Comparison of ENCODE assay signal across 15 cellular contexts in the genomic region with DNA sequence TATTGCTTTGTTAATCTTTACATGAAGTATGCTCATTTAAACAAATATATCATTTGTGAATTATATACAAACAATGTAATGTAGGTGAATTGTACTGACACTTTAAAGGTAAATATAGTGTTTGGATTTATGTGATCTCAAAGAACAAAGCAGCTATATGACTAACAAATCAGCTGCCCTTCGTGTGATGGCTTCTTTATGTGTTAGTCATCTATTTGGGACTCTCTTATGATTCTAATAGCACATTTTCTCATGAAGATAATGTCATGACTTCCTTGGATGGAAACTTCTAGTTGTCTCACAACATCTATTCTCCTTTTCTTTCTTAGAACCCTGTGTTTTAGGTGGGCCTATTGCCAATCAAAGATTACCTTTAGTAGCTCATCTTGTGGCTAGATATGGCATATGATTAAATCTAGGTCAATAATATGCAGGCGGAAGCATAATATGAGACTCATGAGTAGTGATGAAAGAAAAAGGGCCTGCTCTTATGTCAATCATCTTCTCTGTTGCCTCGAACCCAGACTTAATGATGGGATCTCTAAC. TPM values are rescaled to one million over a fixed set of nuclear protein-coding genes. Genes with fewer than 3 reads are reported as not detected.
DNase-seq lines count a peak whose midpoint lies in the region; ATAC-seq and TF ChIP-seq lines count a peak whose summit lies in the region.
"Had no signal": no experiment of that assay in that cellular context is flagged by ENCODE, and none has a peak within 500 bp of the region (broad histone marks: within the 10 kb centered on the region; RNA-seq: fewer than 3 reads in every experiment).

No MANE protein-coding gene starts in this region.

- H3K27ac Mint-ChIP-seq in endodermal cell (no peak overlapping the region), WTC11 (no peak overlapping the region)
- H3K27ac Mint-ChIP-seq: HFFc6 had no signal

- H3K4me1 Mint-ChIP-seq in endodermal cell (no peaks in the 10 kb centered on the region), WTC11 (no peaks in the 10 kb centered on the region)

- H3K36me3 ChIP-seq in endodermal cell (ENCODE audit: control insufficient read depth, insufficient read depth, low read length): no peaks in the 10 kb centered on the region
- H3K36me3 ChIP-seq: heart left ventricle, left ventricle myocardium inferior had no signal

- DNase-seq in EL: peak; percentile 13
- peak; percentile 73 for DNase-seq in M059J (ENCODE audit: low read depth)
- DNase-seq in choroid plexus epithelial cell (ENCODE audit: low read depth): peak; percentile 57
- DNase-seq in myocyte (ENCODE audit: low read depth): peak; percentile 25
- DNase-seq in endodermal cell: no peak
- no peak for DNase-seq in WTC11 (ENCODE audit: low spot score)
- DNase-seq: activated T-cell treated with anti-CD3 and anti-CD28 coated beads for 4 hours, aorta, Caco-2, heart left ventricle, HFFc6, left ventricle myocardium inferior, NCI-H2227 treated with DMSO at 0.1 percent for 48 hours, substantia nigra had no signal

- H3K27me3 ChIP-seq in endodermal cell (ENCODE audit: control insufficient read depth, insufficient read depth, low read length, poor library complexity, severe bottlenecking): no peaks in the 10 kb centered on the region
- H3K27me3 ChIP-seq: heart left ventricle had no signal

- H3K9ac ChIP-seq in endodermal cell (ENCODE audit: extremely low read depth, low read length, poor library complexity, severe bottlenecking): no peak overlapping the region

- H3K27me3 Mint-ChIP-seq in endodermal cell (ENCODE audit: insufficient read depth) (no peaks in the 10 kb centered on the region), WTC11 (ENCODE audit: low read depth) (no peaks in the 10 kb centered on the region)

- POLR2A ChIA-PET in WTC11 (lab: Charles Lee): no interaction called here

- CTCF ChIA-PET in WTC11 (lab: Charles Lee): no interaction called here

- H3K9me3 ChIP-seq in endodermal cell (ENCODE audit: control insufficient read depth, low read length): no peaks in the 10 kb centered on the region
- H3K9me3 ChIP-seq: Caco-2 had no signal

- TF ChIP-seq CTCF in choroid plexus epithelial cell (conservative IDR thresholded peaks at IDR 0.05; ENCODE audit: low read depth, low read length): no peak
- no peak for TF ChIP-seq CTCF in endodermal cell (conservative IDR thresholded peaks at IDR 0.05)
- no peak for TF ChIP-seq CTCF in WTC11 (IDR thresholded peaks at IDR 0.05)

- ATAC-seq in WTC11: no peak
- no peak for ATAC-seq in GM21381 (IDR thresholded peaks at IDR 0.05; ENCODE audit: unreplicated experiment)
- ATAC-seq: heart left ventricle had no signal

- H3K36me3 Mint-ChIP-seq in endodermal cell (ENCODE audit: low read depth) (no peaks in the 10 kb centered on the region), WTC11 (no peaks in the 10 kb centered on the region; the same call in 1 of the 2 replicates)

- no peak overlapping the region for H3K4me3 ChIP-seq in choroid plexus epithelial cell (ENCODE audit: low read depth, low read length)
- H3K4me3 ChIP-seq in endodermal cell (ENCODE audit: low read length): no peak overlapping the region
- H3K4me3 ChIP-seq: heart left ventricle, left ventricle myocardium inferior had no signal

- 93 to 100% methylated on average over 1 to 3 of the region's 3 CpGs for WGBS in endodermal cell (ENCODE audit: insufficient coverage in 1 of 2, insufficient read length in 1 of 2), 2 experiments

- H3K4me3 Mint-ChIP-seq in endodermal cell (no peak overlapping the region), WTC11 (no peak overlapping the region)
- H3K4me3 Mint-ChIP-seq: HFFc6 had no signal

- H3K9me3 Mint-ChIP-seq in endodermal cell (peaks cover 2% of the 10 kb centered on the region), WTC11 (peaks cover 31% of the 10 kb centered on the region)

- H3K27ac ChIP-seq in endodermal cell (ENCODE audit: low read depth, low read length): no peak overlapping the region
- H3K27ac ChIP-seq: left ventricle myocardium inferior had no signal

- H3K4me1 ChIP-seq in endodermal cell (ENCODE audit: control insufficient read depth, insufficient read depth, low read length): no peaks in the 10 kb centered on the region
- H3K4me1 ChIP-seq: Caco-2, left ventricle myocardium inferior had no signal

TF ChIP-seq in WTC11, 78 proteins besides CTCF, POLR2A, EP300 and RAD21 (continues in another document):
- TF ChIP-seq OVOL2 (CRISPR knock-in tag; IDR thresholded peaks at IDR 0.05; ENCODE audit: borderline replicate concordance) (no peak), TP53 (CRISPR knock-in tag; IDR thresholded peaks at IDR 0.05) (no peak), MXD4 (CRISPR knock-in tag; IDR thresholded peaks at IDR 0.05; ENCODE audit: borderline replicate concordance) (no peak), ZNF138 (CRISPR knock-in tag; conservative IDR thresholded peaks at IDR 0.05) (no peak), E2F5 (CRISPR knock-in tag; IDR thresholded peaks at IDR 0.05) (no peak), ZMAT4 (CRISPR knock-in tag; IDR thresholded peaks at IDR 0.05) (no peak), NR2C2 (CRISPR knock-in tag; IDR thresholded peaks at IDR 0.05) (no peak), ZNF121 (CRISPR knock-in tag; IDR thresholded peaks at IDR 0.05) (no peak), E2F1 (CRISPR knock-in tag; IDR thresholded peaks at IDR 0.05) (no peak)
- TF ChIP-seq, protein P1, sequence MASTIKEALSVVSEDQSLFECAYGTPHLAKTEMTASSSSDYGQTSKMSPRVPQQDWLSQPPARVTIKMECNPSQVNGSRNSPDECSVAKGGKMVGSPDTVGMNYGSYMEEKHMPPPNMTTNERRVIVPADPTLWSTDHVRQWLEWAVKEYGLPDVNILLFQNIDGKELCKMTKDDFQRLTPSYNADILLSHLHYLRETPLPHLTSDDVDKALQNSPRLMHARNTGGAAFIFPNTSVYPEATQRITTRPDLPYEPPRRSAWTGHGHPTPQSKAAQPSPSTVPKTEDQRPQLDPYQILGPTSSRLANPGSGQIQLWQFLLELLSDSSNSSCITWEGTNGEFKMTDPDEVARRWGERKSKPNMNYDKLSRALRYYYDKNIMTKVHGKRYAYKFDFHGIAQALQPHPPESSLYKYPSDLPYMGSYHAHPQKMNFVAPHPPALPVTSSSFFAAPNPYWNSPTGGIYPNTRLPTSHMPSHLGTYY (CRISPR knock-in tag; IDR thresholded peaks at IDR 0.05): no peak
- TF ChIP-seq, protein P2, sequence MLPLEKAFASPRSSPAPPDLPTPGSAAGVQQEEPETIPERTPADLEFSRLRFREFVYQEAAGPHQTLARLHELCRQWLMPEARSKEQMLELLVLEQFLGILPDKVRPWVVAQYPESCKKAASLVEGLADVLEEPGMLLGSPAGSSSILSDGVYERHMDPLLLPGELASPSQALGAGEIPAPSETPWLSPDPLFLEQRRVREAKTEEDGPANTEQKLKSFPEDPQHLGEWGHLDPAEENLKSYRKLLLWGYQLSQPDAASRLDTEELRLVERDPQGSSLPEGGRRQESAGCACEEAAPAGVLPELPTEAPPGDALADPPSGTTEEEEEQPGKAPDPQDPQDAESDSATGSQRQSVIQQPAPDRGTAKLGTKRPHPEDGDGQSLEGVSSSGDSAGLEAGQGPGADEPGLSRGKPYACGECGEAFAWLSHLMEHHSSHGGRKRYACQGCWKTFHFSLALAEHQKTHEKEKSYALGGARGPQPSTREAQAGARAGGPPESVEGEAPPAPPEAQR (CRISPR knock-in tag; IDR thresholded peaks at IDR 0.05): no peak
- TF ChIP-seq, protein P3, sequence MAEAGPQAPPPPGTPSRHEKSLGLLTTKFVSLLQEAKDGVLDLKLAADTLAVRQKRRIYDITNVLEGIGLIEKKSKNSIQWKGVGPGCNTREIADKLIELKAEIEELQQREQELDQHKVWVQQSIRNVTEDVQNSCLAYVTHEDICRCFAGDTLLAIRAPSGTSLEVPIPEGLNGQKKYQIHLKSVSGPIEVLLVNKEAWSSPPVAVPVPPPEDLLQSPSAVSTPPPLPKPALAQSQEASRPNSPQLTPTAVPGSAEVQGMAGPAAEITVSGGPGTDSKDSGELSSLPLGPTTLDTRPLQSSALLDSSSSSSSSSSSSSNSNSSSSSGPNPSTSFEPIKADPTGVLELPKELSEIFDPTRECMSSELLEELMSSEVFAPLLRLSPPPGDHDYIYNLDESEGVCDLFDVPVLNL (CRISPR knock-in tag; IDR thresholded peaks at IDR 0.05; ENCODE audit: borderline replicate concordance, low read depth): no peak

RNA-seq across cellular contexts. Expression of gene TMEM106B, which starts 45.0 kb away (rescaled TPM):
- total RNA-seq in M059J (2014; rRNA removed; shearing (Covaris generic)): 125 and 171 TPM in 2 replicates
- total RNA-seq in myocyte (121 and 165 TPM in 2 replicates), endodermal cell (10 to 100 TPM; 40.3 to 59.6 TPM), WTC11 (2021) (27.3 to 32.9 TPM (median 31.0 TPM) in 3 replicates)
- 22.9 TPM for polyA plus RNA-seq in myocyte (2012)
- polyA plus RNA-seq in endodermal cell (2013, experiment 1 of 2): 64.6 TPM
- 62.1 TPM for polyA plus RNA-seq in endodermal cell (2013, experiment 2 of 2)

Comparison
In these comparisons a context has a peak if more than half of its experiments do, and no peak if none do; other contexts are left out.
1. DNase-seq: peak in EL (single experiment), M059J (single experiment), choroid plexus epithelial cell (single experiment) and myocyte (single experiment); none in endodermal cell (single experiment) and WTC11 (single experiment).